In the genomic region with DNA sequence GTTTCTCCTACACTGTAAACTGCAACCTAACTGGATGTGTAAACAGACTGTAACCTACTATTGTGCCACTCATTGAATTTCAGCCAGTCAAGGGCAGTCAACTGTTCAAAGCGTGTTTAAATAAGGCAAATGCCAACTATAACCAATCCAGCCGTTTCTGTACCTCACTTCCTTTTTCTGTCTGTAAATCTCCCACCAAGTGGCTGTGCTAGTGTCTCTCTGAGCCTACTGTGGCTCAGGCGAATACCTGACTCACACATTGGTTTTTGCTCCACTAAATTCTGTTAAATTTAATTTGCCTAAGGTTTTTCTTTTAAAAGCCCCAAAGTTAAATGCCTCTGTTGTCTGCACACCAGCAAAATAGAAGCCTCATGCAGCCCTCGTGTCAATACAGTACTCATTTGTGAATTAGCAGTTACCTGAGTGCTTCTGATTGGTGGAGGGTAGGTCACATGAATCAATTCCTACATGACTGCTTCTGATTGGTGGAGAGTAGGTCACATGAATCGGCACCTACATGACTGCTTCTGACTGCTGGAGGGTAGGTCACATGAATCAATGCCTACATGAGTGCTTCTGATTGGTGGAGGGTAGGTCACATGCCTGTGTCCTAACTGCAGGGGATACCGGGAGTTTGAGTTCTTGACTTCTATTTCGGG, we compare ENCODE assay signal across 9 cellular contexts. TPM values are rescaled to one million over a fixed set of nuclear protein-coding genes. Genes with fewer than 3 reads are reported as not detected.
DNase-seq lines count a peak whose midpoint lies in the region; ATAC-seq, FAIRE-seq and TF ChIP-seq lines count a peak whose summit lies in the region.
"Had no signal": no experiment of that assay in that cellular context is flagged by ENCODE, and none has a peak within 500 bp of the region (broad histone marks: within the 10 kb centered on the region; RNA-seq: fewer than 3 reads in every experiment).

No MANE protein-coding gene starts in this region.

- peaks cover 6% of the 10 kb centered on the region for H3K36me3 Mint-ChIP-seq in Caco-2 (ENCODE audit: insufficient read depth, unreplicated experiment)

- 0 out of 2 replicates have a peak overlapping the region, but pooled peaks have one; percentile 5 for H3K4me3 ChIP-seq in Caco-2 (ENCODE audit: low read depth, low read length)
- no peak overlapping the region for H3K4me3 ChIP-seq in upper lobe of left lung

- TF ChIP-seq CTCF in Caco-2 (IDR thresholded peaks at IDR 0.05; ENCODE audit: insufficient read depth in 1 of 2, low read depth in 1 of 2, low read length in 1 of 2, severe bottlenecking in 1 of 2, unreplicated experiment in 1 of 2) (no peak), upper lobe of left lung (IDR thresholded peaks at IDR 0.05) (no peak)

- H3K4me1 ChIP-seq in Caco-2 (no peaks in the 10 kb centered on the region), upper lobe of left lung (no peaks in the 10 kb centered on the region)

- H3K4me3 Mint-ChIP-seq in Caco-2 (ENCODE audit: unreplicated experiment): peak overlapping the region; percentile 58

- H3K9me3 Mint-ChIP-seq in Caco-2 (ENCODE audit: unreplicated experiment): no peaks in the 10 kb centered on the region

- H3K27ac Mint-ChIP-seq in Caco-2 (ENCODE audit: unreplicated experiment): peak overlapping the region; percentile 37

- CTCF ChIA-PET in Caco-2 (lab: Charles Lee): no interaction called here

- no peak for TF ChIP-seq POLR2A in upper lobe of left lung (IDR thresholded peaks at IDR 0.05)

- ATAC-seq in SK-N-SH treated with all-trans-retinoic acid at 6 μM for 48 hours (peak; percentile 73), HG03045 (IDR thresholded peaks at IDR 0.05; ENCODE audit: unreplicated experiment) (no peak), upper lobe of left lung (ENCODE audit: low FRiP score in 2 of 2) (no peak)

- H3K27me3 ChIP-seq in Caco-2 (replicated peaks; ENCODE audit: control insufficient read depth, insufficient read depth, low read length): no peaks in the 10 kb centered on the region
- no peaks in the 10 kb centered on the region for H3K27me3 ChIP-seq in upper lobe of left lung

- H3K27me3 Mint-ChIP-seq in Caco-2 (ENCODE audit: insufficient read depth, unreplicated experiment): no peaks in the 10 kb centered on the region

- peak; percentile 79 for FAIRE-seq in HTR-8/SVneo (lab: Jason Lieb, UNC)

- peaks cover 11% of the 10 kb centered on the region for H3K4me1 Mint-ChIP-seq in Caco-2 (ENCODE audit: low read depth, unreplicated experiment)

- intact Hi-C loops in Caco-2 (cut with micrococcal nuclease; ENCODE audit: unreplicated experiment): no loop called here

- no peak overlapping the region for H3K27ac ChIP-seq in upper lobe of left lung

- DNase-seq in Caco-2: peak; percentile 69 to 82
- DNase-seq in HTR-8/SVneo (ENCODE audit: insufficient read length, low spot score): no peak
- peak; percentile 29 for DNase-seq in iPS-NIHi7 (ENCODE audit: extremely low spot score)
- DNase-seq in upper lobe of left lung: no peak
- no peak for DNase-seq in NCI-H2196 (lab: John Stamatoyannopoulos, UW; ENCODE audit: unreplicated experiment)
- DNase-seq in amniotic stem cell (lab: John Stamatoyannopoulos, UW): no peak
- DNase-seq: stimulated activated CD4-positive, alpha-beta T cell treated with anti-CD3 and anti-CD28 coated beads, Interleukin-2, amount 100 ng/mL, for 48 hours had no signal

- POLR2A ChIA-PET in Caco-2 (lab: Charles Lee): no interaction called here

- no peak for TF ChIP-seq EP300 in upper lobe of left lung (IDR thresholded peaks at IDR 0.05)

- WGBS in upper lobe of left lung, 2 donors: 57 to 64% methylated on average over 6 to 7 of the region's 7 CpGs

- TSS peak; percentile 72 for BruUV-seq in Caco-2 (replicated peaks; lab: Mats Ljungman, UMichigan)

- H3K36me3 ChIP-seq in Caco-2 (ENCODE audit: control insufficient read depth, insufficient read depth, low read length) (no peaks in the 10 kb centered on the region), upper lobe of left lung (no peaks in the 10 kb centered on the region)

- H3K9me3 ChIP-seq in Caco-2: no peaks in the 10 kb centered on the region
- no peaks in the 10 kb centered on the region for H3K9me3 ChIP-seq in upper lobe of left lung

TF ChIP-seq in SK-N-SH treated with all-trans-retinoic acid at 6 μM for 48 hours, 23 proteins besides CTCF, POLR2A, EP300 and RAD21:
- no peak for TF ChIP-seq GLIS3 (CRISPR knock-in tag; IDR thresholded peaks at IDR 0.05)
- no peak for TF ChIP-seq BACH2 (CRISPR knock-in tag; IDR thresholded peaks at IDR 0.05; ENCODE audit: borderline replicate concordance)
- TF ChIP-seq PPARA (CRISPR knock-in tag; IDR thresholded peaks at IDR 0.05; ENCODE audit: borderline replicate concordance): no peak

RNA-seq across cellular contexts. Expression of a gene that starts 31.1 kb away (rescaled TPM):
- total RNA-seq in Caco-2 (2022) (not detected in 2 replicates), upper lobe of left lung (1 to 10 TPM in 3 of 6 donors, under 1 TPM in 1, not detected in 2; 0.30 to 2.8 (median 1.4) TPM)

RNA-seq across cellular contexts. Expression of a gene that starts 51.2 kb away (rescaled TPM):
- total RNA-seq in Caco-2 (2022) (126 and 132 TPM in 2 replicates), upper lobe of left lung (10 to 100 TPM; 39.8 to 91.4 (median 65.8) TPM)

Comparison
In these comparisons a context has a peak if more than half of its experiments do, and no peak if none do; other contexts are left out.
1. DNase-seq: peak in Caco-2 (2 of 2) and iPS-NIHi7 (single experiment); none in HTR-8/SVneo (single experiment), upper lobe of left lung (0 of 2), NCI-H2196 (single experiment) and amniotic stem cell (single experiment).